Comparison of ENCODE assay signal across 17 cellular contexts in genomic region chr1:18794561-18794960, GRCh38.
DNase-seq lines count a peak whose midpoint lies in the region; ATAC-seq, FAIRE-seq and TF ChIP-seq lines count a peak whose summit lies in the region.
"Had no signal": no experiment of that assay in that cellular context is flagged by ENCODE, and none has a peak within 500 bp of the region (broad histone marks: within the 10 kb centered on the region; RNA-seq: fewer than 3 reads in every experiment).

No MANE protein-coding gene starts in this region.

- 25% methylated on average over 5 of the region's 5 CpGs for WGBS in HepG2 (ENCODE audit: low lambda C conversion rate)
- 32% methylated on average over 4 of the region's 5 CpGs for WGBS in right lobe of liver (ENCODE audit: insufficient coverage, low coverage, low lambda C conversion rate, missing lambda C conversion rate)
- WGBS in thyroid gland, 2 donors, result 46 to 56% methylated on average over 5 of the region's 5 CpGs

- H2AFZ ChIP-seq in HepG2 (ENCODE audit: low read length), result no peak overlapping the region

- no peaks in the 10 kb centered on the region; the same call in 1 of the 2 replicates for H4K20me1 ChIP-seq in HepG2 (ENCODE audit: insufficient read depth, low read length)

- no peak overlapping the region for H3K9ac ChIP-seq in HepG2 (ENCODE audit: insufficient read depth, low read depth, low read length)

- in situ Hi-C loops in HepG2 (cut with HindIII; ENCODE audit: extremely low pct_ligation_motif_present, low pct_unique_long_range_greater_than_20kb), result no loop called here

- no peaks in the 10 kb centered on the region for H3K9me3 ChIP-seq in HepG2 (ENCODE audit: low read length)
- no peaks in the 10 kb centered on the region for H3K9me3 ChIP-seq in right lobe of liver
- H3K9me3 ChIP-seq in thyroid gland, result no peaks in the 10 kb centered on the region

- H3K27ac ChIP-seq in HepG2 (ENCODE audit: extremely low read length, insufficient read depth, low read length), result no peak overlapping the region
- H3K27ac ChIP-seq in right lobe of liver, result no peak overlapping the region
- no peak overlapping the region for H3K27ac ChIP-seq in thyroid gland
- H3K27ac ChIP-seq: VCaP had no signal

- BruUV-seq in HepG2 (replicated peaks; lab: Mats Ljungman, UMichigan), result no TSS peak

- TF ChIP-seq CTCF in HepG2 (CRISPR knock-in tag; IDR thresholded peaks at IDR 0.05), result peak; percentile 29; the same call in 1 of the 2 replicates
- TF ChIP-seq CTCF in right lobe of liver (IDR thresholded peaks at IDR 0.05), result no peak
- TF ChIP-seq CTCF in epithelial cell of esophagus (IDR thresholded peaks at IDR 0.05; ENCODE audit: insufficient read depth, low read depth, low read length, missing control alignments), result peak; percentile 17
- no peak for TF ChIP-seq CTCF in thyroid gland (IDR thresholded peaks at IDR 0.05)

- TF ChIP-seq POLR2A in HepG2 (IDR thresholded peaks at IDR 0.05; ENCODE audit: insufficient read depth in 1 of 2, low read depth in 2 of 2, low read length in 2 of 2) (no peak), right lobe of liver (IDR thresholded peaks at IDR 0.05) (no peak), thyroid gland (IDR thresholded peaks at IDR 0.05) (no peak)

- H3K36me3 ChIP-seq in HepG2 (replicated peaks in 1 of 2; ENCODE audit: control insufficient read depth in 1 of 2, insufficient read depth in 2 of 2, low read length in 2 of 2) (no peaks in the 10 kb centered on the region), right lobe of liver (no peaks in the 10 kb centered on the region), thyroid gland (no peaks in the 10 kb centered on the region)

- FAIRE-seq in HepG2 (lab: Jason Lieb, UNC) (no peak), urothelium cell line (lab: Jason Lieb, UNC) (no peak)
- FAIRE-seq: endometrium, GM12878 had no signal

- no peaks in the 10 kb centered on the region for H3K79me2 ChIP-seq in HepG2 (ENCODE audit: insufficient read depth, low read length)

- H3K4me3 ChIP-seq in HepG2 (replicated peaks in 1 of 3; ENCODE audit: insufficient read depth in 1 of 3, low read depth in 2 of 3, low read length in 3 of 3) (no peak overlapping the region), right lobe of liver (no peak overlapping the region), epithelial cell of esophagus (ENCODE audit: low read length) (no peak overlapping the region), thyroid gland (replicated peaks in 1 of 3) (no peak overlapping the region)
- H3K4me3 ChIP-seq: GM12878 had no signal

- intact Hi-C loops in HepG2 (cut with micrococcal nuclease; ENCODE audit: unreplicated experiment) (no loop called here), right lobe of liver (cut with DNase I) (no loop called here), thyroid gland (cut with DNase I) (no loop called here)

- CTCF ChIA-PET in HepG2 (lab: Yijun Ruan, JAX; ENCODE audit: low intra/inter-chr PET ratio, low total read pairs), result no interaction called here

- TF ChIP-seq EP300 in HepG2 (IDR thresholded peaks at IDR 0.05; ENCODE audit: low read depth in 2 of 2, low read length in 2 of 2) (no peak), HepG2 (CRISPR knock-in tag; IDR thresholded peaks at IDR 0.05; ENCODE audit: borderline replicate concordance) (no peak)

- DNase-seq in HepG2 (ENCODE audit: low spot score), result peak; percentile 3
- no peak for DNase-seq in right lobe of liver
- DNase-seq in NCI-H82 treated with DMSO at 0.1 percent for 48 hours (lab: John Stamatoyannopoulos, UW; ENCODE audit: unreplicated experiment), result peak; percentile 99
- no peak for DNase-seq in epithelial cell of esophagus (ENCODE audit: low read depth)
- peak; percentile 23 for DNase-seq in urothelium cell line (ENCODE audit: low spot score)
- DNase-seq in HCEC 1CT, result no peak
- no peak for DNase-seq in thyroid gland
- DNase-seq: activated naive CD4-positive, alpha-beta T cell treated with Interleukin-2 at 50 U/mL for 16 hours; AML-193; left colon; NCI-H1436 treated with DMSO at 0.1 percent for 48 hours; NK-92 treated with Interleukin-12 subunit alpha and Interleukin-12 subunit beta, amount 100 ng/mL, for 24 hours; trophoblast cell had no signal

- H3K4me2 ChIP-seq in HepG2 (ENCODE audit: low read depth, low read length), result no peak overlapping the region

- H3K27me3 ChIP-seq in HepG2 (ENCODE audit: control insufficient read depth in 1 of 2, insufficient read depth in 2 of 2, low read length in 2 of 2), result peaks cover 2 to 45% of the 10 kb centered on the region in 2 experiments; a peak in 3 of 5 replicates
- no peaks in the 10 kb centered on the region for H3K27me3 ChIP-seq in right lobe of liver
- no peaks in the 10 kb centered on the region for H3K27me3 ChIP-seq in thyroid gland

- ATAC-seq in HepG2 (peak; percentile 73), right lobe of liver (no peak), GM19397 (IDR thresholded peaks at IDR 0.05; ENCODE audit: unreplicated experiment) (no peak)
- ATAC-seq: GM12878, left colon had no signal

- POLR2A ChIA-PET in HepG2 (lab: Yijun Ruan, JAX), result no interaction called here

- no peak for TF ChIP-seq RAD21 in HepG2 (CRISPR knock-in tag; IDR thresholded peaks at IDR 0.05)

- peaks cover 20% of the 10 kb centered on the region for H3K4me1 ChIP-seq in HepG2 (ENCODE audit: insufficient read depth, low read length)
- H3K4me1 ChIP-seq in right lobe of liver, result no peaks in the 10 kb centered on the region
- no peaks in the 10 kb centered on the region for H3K4me1 ChIP-seq in thyroid gland

TF ChIP-seq in HepG2, 621 proteins besides CTCF, POLR2A, EP300 and RAD21 (continues in another document):
- TF ChIP-seq DNMT3B (CRISPR knock-in tag; conservative IDR thresholded peaks at IDR 0.05), result no peak
- TF ChIP-seq USF2 (IDR thresholded peaks at IDR 0.05; ENCODE audit: low read depth, low read length), result no peak
- TF ChIP-seq USF2 (CRISPR knock-in tag; IDR thresholded peaks at IDR 0.05; ENCODE audit: borderline replicate concordance), result no peak
- TF ChIP-seq GMEB1 (CRISPR knock-in tag; IDR thresholded peaks at IDR 0.05; ENCODE audit: borderline replicate concordance), result no peak
- no peak for TF ChIP-seq ATF7-NPFF (CRISPR knock-in tag; IDR thresholded peaks at IDR 0.05; ENCODE audit: low read depth)
- no peak for TF ChIP-seq HDAC6 (IDR thresholded peaks at IDR 0.05; ENCODE audit: low read depth, low read length)
- no peak for TF ChIP-seq ZNF704 (CRISPR knock-in tag; IDR thresholded peaks at IDR 0.05; ENCODE audit: borderline replicate concordance)
- no peak for TF ChIP-seq ZNF331 (CRISPR knock-in tag; IDR thresholded peaks at IDR 0.05)
- no peak for TF ChIP-seq CENPX (CRISPR knock-in tag; IDR thresholded peaks at IDR 0.05)
- TF ChIP-seq ZKSCAN5 (CRISPR knock-in tag; IDR thresholded peaks at IDR 0.05), result no peak
- no peak for TF ChIP-seq NBN (conservative IDR thresholded peaks at IDR 0.05)
- TF ChIP-seq ERF (CRISPR knock-in tag; IDR thresholded peaks at IDR 0.05), result no peak
- TF ChIP-seq ZNF44 (CRISPR knock-in tag; IDR thresholded peaks at IDR 0.05), result no peak
- no peak for TF ChIP-seq ARNT (IDR thresholded peaks at IDR 0.05)
- TF ChIP-seq BCL6 (CRISPR knock-in tag; IDR thresholded peaks at IDR 0.05), result no peak

Comparison
In these comparisons a context has a peak if more than half of its experiments do, and no peak if none do; other contexts are left out.
1. DNase-seq: peak in HepG2 (single experiment), NCI-H82 treated with DMSO at 0.1 percent for 48 hours (single experiment) and urothelium cell line (single experiment); none in right lobe of liver (0 of 3), epithelial cell of esophagus (single experiment), HCEC 1CT (single experiment) and thyroid gland (0 of 2).
2. CTCF ChIP-seq: peak in HepG2 (single experiment) and epithelial cell of esophagus (single experiment); none in right lobe of liver (0 of 4) and thyroid gland (0 of 6).